ENCODE assay signal across 8 cellular contexts in the genomic region with DNA sequence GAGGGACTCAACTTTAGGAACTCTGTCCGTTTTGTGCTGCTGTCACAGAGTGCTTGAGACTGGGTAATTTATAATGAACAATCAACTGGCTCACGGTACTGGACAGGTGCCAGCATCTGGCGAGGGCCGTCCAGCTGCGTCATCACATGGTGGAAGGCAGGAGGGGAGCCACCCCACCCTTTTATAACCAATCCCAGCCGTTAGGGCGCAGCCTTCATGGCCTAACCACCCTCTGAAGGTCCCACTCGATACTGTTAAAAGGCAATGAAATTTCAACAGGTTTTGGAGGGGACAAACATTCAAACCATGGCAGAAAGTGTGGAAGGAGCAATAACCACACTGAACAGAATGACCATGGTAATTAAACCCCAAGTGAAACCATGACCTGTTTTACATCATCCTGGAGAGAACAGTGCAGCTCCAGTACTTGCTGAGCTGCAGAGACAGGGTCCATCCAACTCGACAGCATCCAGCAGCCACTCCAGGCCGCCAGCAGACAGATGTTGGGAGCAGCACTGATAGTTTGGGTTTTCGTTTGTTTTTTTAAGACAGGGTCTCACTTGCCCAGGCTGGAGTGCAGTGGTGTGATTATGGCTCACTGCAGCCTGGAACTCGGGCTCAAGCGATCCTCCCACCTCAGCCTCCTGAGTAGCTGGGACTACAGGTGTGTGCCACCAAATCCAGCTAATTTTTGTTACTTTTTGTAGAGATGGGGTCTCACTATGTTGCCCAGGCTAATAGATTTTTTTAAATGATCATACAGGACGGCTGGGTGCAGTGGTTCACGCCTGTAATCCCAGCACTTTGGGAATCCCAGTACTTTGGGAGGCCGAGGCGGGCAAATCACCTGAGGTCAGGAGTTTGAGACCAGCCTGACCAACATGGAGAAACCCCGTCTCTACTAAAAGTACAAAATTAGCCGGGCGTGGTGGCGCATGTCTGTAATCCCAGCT. TPM values are rescaled to one million over a fixed set of nuclear protein-coding genes. Genes with fewer than 3 reads are reported as not detected.
DNase-seq lines count a peak whose midpoint lies in the region; ATAC-seq and TF ChIP-seq lines count a peak whose summit lies in the region.

No MANE protein-coding gene starts in this region.

- peak overlapping the region; percentile 70 for H3K4me3 Mint-ChIP-seq in CD8-positive, alpha-beta T cell
- H3K4me3 Mint-ChIP-seq in activated T-helper 2 cell treated with anti-CD3 and anti-CD28 coated beads, Interferon-gamma antibody, Interleukin-2, Interleukin-4, amounts not matched to agents 10 μg/mL and 5 μg/mL and 100 μg/mL, durations not matched to agents 14 hours and 24 hours and 36 hours (ENCODE audit: low read depth), result no peak overlapping the region

- H3K27ac Mint-ChIP-seq in CD8-positive, alpha-beta T cell, result no peak overlapping the region
- H3K27ac Mint-ChIP-seq in activated T-helper 2 cell treated with anti-CD3 and anti-CD28 coated beads, Interferon-gamma antibody, Interleukin-2, Interleukin-4, amounts not matched to agents 10 μg/mL and 5 μg/mL and 100 μg/mL, durations not matched to agents 14 hours and 24 hours and 36 hours, result no peak overlapping the region

- peaks cover 16% of the 10 kb centered on the region for H3K27me3 Mint-ChIP-seq in CD8-positive, alpha-beta T cell (ENCODE audit: low read depth)
- H3K27me3 Mint-ChIP-seq in activated T-helper 2 cell treated with anti-CD3 and anti-CD28 coated beads, Interferon-gamma antibody, Interleukin-2, Interleukin-4, amounts not matched to agents 10 μg/mL and 5 μg/mL and 100 μg/mL, durations not matched to agents 14 hours and 24 hours and 36 hours (ENCODE audit: low read depth), result peaks cover 41% of the 10 kb centered on the region

- H3K36me3 Mint-ChIP-seq in CD8-positive, alpha-beta T cell, result peaks cover 16% of the 10 kb centered on the region
- peaks cover 3% of the 10 kb centered on the region for H3K36me3 Mint-ChIP-seq in activated T-helper 2 cell treated with anti-CD3 and anti-CD28 coated beads, Interferon-gamma antibody, Interleukin-2, Interleukin-4, amounts not matched to agents 10 μg/mL and 5 μg/mL and 100 μg/mL, durations not matched to agents 14 hours and 24 hours and 36 hours (ENCODE audit: low read depth)

- intact Hi-C loops in CD8-positive, alpha-beta T cell (cut with DNase I, micrococcal nuclease), result no loop called here
- intact Hi-C loops in left cardiac atrium (cut with DNase I), result no loop called here
- intact Hi-C loops in activated T-helper 2 cell treated with anti-CD3 and anti-CD28 coated beads, Interferon-gamma antibody, Interleukin-2, Interleukin-4, amounts not matched to agents 10 μg/mL and 5 μg/mL and 100 μg/mL, durations not matched to agents 14 hours and 24 hours and 36 hours (cut with micrococcal nuclease), result no loop called here

- peaks cover 4% of the 10 kb centered on the region for H3K27me3 ChIP-seq in CD8-positive, alpha-beta T cell (ENCODE audit: insufficient read depth, low read length)

- H3K27ac ChIP-seq in CD8-positive, alpha-beta T cell (ENCODE audit: low read depth, low read length), result no peak overlapping the region

- no peaks in the 10 kb centered on the region for H3K9me3 Mint-ChIP-seq in CD8-positive, alpha-beta T cell
- no peaks in the 10 kb centered on the region for H3K9me3 Mint-ChIP-seq in activated T-helper 2 cell treated with anti-CD3 and anti-CD28 coated beads, Interferon-gamma antibody, Interleukin-2, Interleukin-4, amounts not matched to agents 10 μg/mL and 5 μg/mL and 100 μg/mL, durations not matched to agents 14 hours and 24 hours and 36 hours

- no peaks in the 10 kb centered on the region for H3K9me3 ChIP-seq in CD8-positive, alpha-beta T cell (ENCODE audit: low read length)

- no peak for ATAC-seq in CD8-positive, alpha-beta T cell
- ATAC-seq in SK-N-SH treated with all-trans-retinoic acid at 6 μM for 48 hours, result peak; percentile 48
- ATAC-seq in left cardiac atrium, result peak; percentile 12 to 49
- no peak for ATAC-seq in GM19455 (IDR thresholded peaks at IDR 0.05; ENCODE audit: unreplicated experiment)
- ATAC-seq in HG03571 (IDR thresholded peaks at IDR 0.05; ENCODE audit: unreplicated experiment), result no peak

- peaks cover 18% of the 10 kb centered on the region for H3K4me1 Mint-ChIP-seq in CD8-positive, alpha-beta T cell (ENCODE audit: low read depth)
- peaks cover 6% of the 10 kb centered on the region for H3K4me1 Mint-ChIP-seq in activated T-helper 2 cell treated with anti-CD3 and anti-CD28 coated beads, Interferon-gamma antibody, Interleukin-2, Interleukin-4, amounts not matched to agents 10 μg/mL and 5 μg/mL and 100 μg/mL, durations not matched to agents 14 hours and 24 hours and 36 hours (ENCODE audit: low read depth)

- CTCF ChIA-PET in CD8-positive, alpha-beta T cell (lab: Charles Lee), result interaction anchor here (1.5 kb wide), 1 partner anchor 21 kb away, joined by 3 read pairs; no protein-coding TSS in a partner anchor

- H3K36me3 ChIP-seq in CD8-positive, alpha-beta T cell (ENCODE audit: insufficient read depth, low read length), result peaks cover 6% of the 10 kb centered on the region

- no peak for DNase-seq in CD8-positive, alpha-beta T cell
- peak; percentile 79 for DNase-seq in HT-29 (ENCODE audit: low spot score)
- DNase-seq in left cardiac atrium, result peak; percentile 82
- DNase-seq in GM19240 (ENCODE audit: insufficient read length, low spot score), result no peak
- DNase-seq in activated T-helper 2 cell treated with anti-CD3 and anti-CD28 coated beads, Interferon-gamma antibody, Interleukin-2, Interleukin-4, amounts not matched to agents 10 μg/mL and 5 μg/mL and 100 μg/mL, durations not matched to agents 14 hours and 24 hours and 36 hours (ENCODE audit: low spot score), result no peak

- H3K4me1 ChIP-seq in CD8-positive, alpha-beta T cell (ENCODE audit: insufficient read depth, low read length), result peaks cover 14% of the 10 kb centered on the region

- TF ChIP-seq CTCF in CD8-positive, alpha-beta T cell (IDR thresholded peaks at IDR 0.05), result no peak

- no peak overlapping the region for H3K4me3 ChIP-seq in CD8-positive, alpha-beta T cell (ENCODE audit: low read depth, low read length)

- POLR2A ChIA-PET in CD8-positive, alpha-beta T cell (lab: Charles Lee), result no interaction called here

TF ChIP-seq in SK-N-SH treated with all-trans-retinoic acid at 6 μM for 48 hours, 23 proteins besides CTCF, POLR2A, EP300 and RAD21:
- no peak for TF ChIP-seq PPARA (CRISPR knock-in tag; IDR thresholded peaks at IDR 0.05; ENCODE audit: borderline replicate concordance)
- TF ChIP-seq ZNF70 (CRISPR knock-in tag; IDR thresholded peaks at IDR 0.05), result peak; percentile 63; the same call in 1 of the 2 replicates

RNA-seq across cellular contexts. Expression of gene CHMP6, which starts 11.0 kb away (rescaled TPM):
- 10 to 100 TPM; 10.6 to 11.5 TPM for total RNA-seq in CD8-positive, alpha-beta T cell
- total RNA-seq in HT-29 (2014; rRNA removed; shearing (Covaris generic)), result 9.7 and 12.7 TPM in 2 replicates
- 10 to 100 TPM; 17.4 to 19.1 TPM for total RNA-seq in left cardiac atrium
- 29.5 and 36.9 TPM in 2 replicates for total RNA-seq in activated T-helper 2 cell treated with anti-CD3 and anti-CD28 coated beads, Interferon-gamma antibody, Interleukin-2, Interleukin-4, amounts not matched to agents 10 μg/mL and 5 μg/mL and 100 μg/mL, durations not matched to agents 14 hours and 24 hours and 36 hours

RNA-seq across cellular contexts. Expression of gene BAIAP2, which starts 32.3 kb away (rescaled TPM):
- 1 to 10 TPM; 8.5 to 9.1 TPM for total RNA-seq in CD8-positive, alpha-beta T cell
- total RNA-seq in HT-29 (2014; rRNA removed; shearing (Covaris generic)), result 93.8 and 105 TPM in 2 replicates
- total RNA-seq in left cardiac atrium, result 10 to 100 TPM; 32.8 to 38.0 TPM
- 5.3 TPM in 2 replicates for total RNA-seq in activated T-helper 2 cell treated with anti-CD3 and anti-CD28 coated beads, Interferon-gamma antibody, Interleukin-2, Interleukin-4, amounts not matched to agents 10 μg/mL and 5 μg/mL and 100 μg/mL, durations not matched to agents 14 hours and 24 hours and 36 hours

Comparison
In these comparisons a context has a peak if more than half of its experiments do, and no peak if none do; other contexts are left out.
1. ATAC-seq: peak in SK-N-SH treated with all-trans-retinoic acid at 6 μM for 48 hours (single experiment) and left cardiac atrium (2 of 2); none in CD8-positive, alpha-beta T cell (single experiment), GM19455 (single experiment) and HG03571 (single experiment).
2. DNase-seq: peak in HT-29 (single experiment) and left cardiac atrium (single experiment); none in CD8-positive, alpha-beta T cell (0 of 7), GM19240 (single experiment) and activated T-helper 2 cell treated with anti-CD3 and anti-CD28 coated beads, Interferon-gamma antibody, Interleukin-2, Interleukin-4, amounts not matched to agents 10 μg/mL and 5 μg/mL and 100 μg/mL, durations not matched to agents 14 hours and 24 hours and 36 hours (single experiment).